In genomic region chr6:23228439-23229024, GRCh38 we compare ENCODE assay signal across 28 cellular contexts.
A peak's percentile ranks its signal among the peaks of the same experiment; 100 is the strongest.
DNase-seq lines count a peak whose midpoint lies in the region; TF ChIP-seq lines count a peak whose summit lies in the region.
"Had no signal": no experiment of that assay in that cellular context is flagged by ENCODE, and none has a peak within 500 bp of the region (broad histone marks: within the 10 kb centered on the region; RNA-seq: fewer than 3 reads in every experiment).

No MANE protein-coding gene starts in this region.

- H3K4me1 Mint-ChIP-seq in CD4-positive, alpha-beta memory T cell, result no peaks in the 10 kb centered on the region
- peaks cover 4% of the 10 kb centered on the region for H3K4me1 Mint-ChIP-seq in glutamatergic neuron (ENCODE audit: low read depth, unreplicated experiment)
- H3K4me1 Mint-ChIP-seq: stimulated activated memory B cell treated with anti-CD40 and anti-IgM and Interleukin-4, amounts not matched to agents 10 μg/mL and 1 μg/mL and 100 μg/mL, for 72 hours; T-cell had no signal

- H3K36me3 ChIP-seq in CD4-positive, alpha-beta memory T cell (ENCODE audit: insufficient read depth, low read length), result no peaks in the 10 kb centered on the region
- H3K36me3 ChIP-seq: adrenal gland; BLaER1 treated with 17β-estradiol and CSF1 and Interleukin-3, amounts not matched to agents 10 nM and 100 nM; esophagus muscularis mucosa; left lung had no signal

- no peaks in the 10 kb centered on the region for H3K27me3 Mint-ChIP-seq in CD4-positive, alpha-beta memory T cell
- no peaks in the 10 kb centered on the region for H3K27me3 Mint-ChIP-seq in glutamatergic neuron (ENCODE audit: unreplicated experiment)
- H3K27me3 Mint-ChIP-seq: stimulated activated memory B cell treated with anti-CD40 and anti-IgM and Interleukin-4, amounts not matched to agents 10 μg/mL and 1 μg/mL and 100 μg/mL, for 72 hours; T-cell had no signal

- peak overlapping the region in 1 of 8 donors; percentile 42 for H3K4me3 Mint-ChIP-seq in CD4-positive, alpha-beta memory T cell
- no peak overlapping the region for H3K4me3 Mint-ChIP-seq in glutamatergic neuron (ENCODE audit: unreplicated experiment)
- H3K4me3 Mint-ChIP-seq: H9; stimulated activated memory B cell treated with anti-CD40 and anti-IgM and Interleukin-4, amounts not matched to agents 10 μg/mL and 1 μg/mL and 100 μg/mL, for 72 hours; T-cell had no signal

- H3K9me3 Mint-ChIP-seq in CD4-positive, alpha-beta memory T cell, result peaks cover 2 to 34% (median 15%) of the 10 kb centered on the region in 8 donors
- H3K9me3 Mint-ChIP-seq in glutamatergic neuron (ENCODE audit: unreplicated experiment), result peaks cover 7% of the 10 kb centered on the region

- no peak overlapping the region for H3K27ac Mint-ChIP-seq in CD4-positive, alpha-beta memory T cell
- no peak overlapping the region for H3K27ac Mint-ChIP-seq in glutamatergic neuron (ENCODE audit: unreplicated experiment)
- H3K27ac Mint-ChIP-seq: H9; progenitor cell of endocrine pancreas; stimulated activated memory B cell treated with anti-CD40 and anti-IgM and Interleukin-4, amounts not matched to agents 10 μg/mL and 1 μg/mL and 100 μg/mL, for 72 hours; T-cell had no signal

- no peak for TF ChIP-seq CTCF in epithelial cell of esophagus (IDR thresholded peaks at IDR 0.05; ENCODE audit: insufficient read depth, low read depth, low read length, missing control alignments)
- TF ChIP-seq CTCF in glutamatergic neuron (IDR thresholded peaks at IDR 0.05; ENCODE audit: partially characterized antibody, unreplicated experiment), result no peak

- POLR2A ChIA-PET in CD4-positive, alpha-beta memory T cell (lab: Charles Lee; ENCODE audit: partially characterized antibody), result no interaction called here

- no peak overlapping the region for H3K4me3 ChIP-seq in epithelial cell of esophagus (ENCODE audit: low read length)
- H3K4me3 ChIP-seq in CD4-positive, alpha-beta memory T cell (ENCODE audit: low read length in 2 of 2), result no peak overlapping the region
- H3K4me3 ChIP-seq: adrenal gland; BLaER1 treated with 17β-estradiol and CSF1 and Interleukin-3, amounts not matched to agents 10 nM and 100 nM; esophagus muscularis mucosa; left lung; mucosa of descending colon; testis had no signal

- CTCF ChIA-PET in CD4-positive, alpha-beta memory T cell (lab: Charles Lee; ENCODE audit: partially characterized antibody), result no interaction called here

- in situ Hi-C loops in Caki2 (cut with HindIII; ENCODE audit: low pct_unique_long_range_greater_than_20kb, low sequenced_read_pairs), result no loop called here

- H3K36me3 Mint-ChIP-seq in CD4-positive, alpha-beta memory T cell, result peaks cover 0 to 3% of the 10 kb centered on the region in 2 donors
- peaks cover 6% of the 10 kb centered on the region for H3K36me3 Mint-ChIP-seq in glutamatergic neuron (ENCODE audit: unreplicated experiment)
- H3K36me3 Mint-ChIP-seq: stimulated activated memory B cell treated with anti-CD40 and anti-IgM and Interleukin-4, amounts not matched to agents 10 μg/mL and 1 μg/mL and 100 μg/mL, for 72 hours; T-cell had no signal

- intact Hi-C loops in CD4-positive, alpha-beta memory T cell (cut with micrococcal nuclease), result no loop called here

- no peak overlapping the region for H3K27ac ChIP-seq in CD4-positive, alpha-beta memory T cell (ENCODE audit: low read depth, low read length)
- H3K27ac ChIP-seq: adrenal gland; BLaER1 treated with 17β-estradiol and CSF1 and Interleukin-3, amounts not matched to agents 10 nM and 100 nM; esophagus muscularis mucosa; left lung; testis; VCaP had no signal

- peak; percentile 86 for DNase-seq in Caki2 (ENCODE audit: low read depth)
- peak; percentile 56 for DNase-seq in HT1080 (ENCODE audit: low read depth)
- peak; percentile 46 to 53 for DNase-seq in SHP77 (lab: John Stamatoyannopoulos, UW)
- DNase-seq in epithelial cell of esophagus (ENCODE audit: low read depth), result peak; percentile 56
- no peak for DNase-seq in dedifferentiated amniotic fluid mesenchymal stem cell (ENCODE audit: extremely low spot score)
- no peak for DNase-seq in CD4-positive, alpha-beta memory T cell
- DNase-seq in NCI-H82 treated with DMSO at 0.1 percent for 48 hours (lab: John Stamatoyannopoulos, UW; ENCODE audit: unreplicated experiment), result no peak
- DNase-seq in glutamatergic neuron, result no peak
- DNase-seq: ACHN; activated CD4-positive, alpha-beta T cell treated with anti-CD3 and anti-CD28 coated beads, Interleukin-2, amount 50 U/mL, for 48 hours; activated gamma-delta T cell; adrenal gland; central memory CD4-positive, alpha-beta T cell; effector CD4-positive, alpha-beta T cell; GF-D8; H9; Kasumi-1; left lung; mucosa of descending colon; NCI-H1105; NCI-H510A; T-cell; testis had no signal

- H3K4me1 ChIP-seq in CD4-positive, alpha-beta memory T cell (ENCODE audit: insufficient read depth, low read length), result no peaks in the 10 kb centered on the region
- H3K4me1 ChIP-seq: adrenal gland; BLaER1 treated with 17β-estradiol and CSF1 and Interleukin-3, amounts not matched to agents 10 nM and 100 nM; esophagus muscularis mucosa; left lung; testis had no signal

- H3K27me3 ChIP-seq in CD4-positive, alpha-beta memory T cell (ENCODE audit: insufficient read depth, low read length), result no peaks in the 10 kb centered on the region
- H3K27me3 ChIP-seq: adrenal gland; BLaER1 treated with 17β-estradiol and CSF1 and Interleukin-3, amounts not matched to agents 10 nM and 100 nM; esophagus muscularis mucosa; left lung; testis had no signal

- H3K9me3 ChIP-seq in CD4-positive, alpha-beta memory T cell (ENCODE audit: control insufficient read depth in 1 of 2, low read length in 2 of 2), result no peaks in the 10 kb centered on the region
- H3K9me3 ChIP-seq: adrenal gland, esophagus muscularis mucosa, testis had no signal

Comparison
In these comparisons a context has a peak if more than half of its experiments do, and no peak if none do; other contexts are left out.
1. DNase-seq: peak in Caki2 (single experiment), HT1080 (single experiment), SHP77 (2 of 2) and epithelial cell of esophagus (single experiment); none in dedifferentiated amniotic fluid mesenchymal stem cell (single experiment), CD4-positive, alpha-beta memory T cell (0 of 5), NCI-H82 treated with DMSO at 0.1 percent for 48 hours (single experiment) and glutamatergic neuron (single experiment).